Comparison of ENCODE assay signal across 9 cellular contexts in the genomic region with DNA sequence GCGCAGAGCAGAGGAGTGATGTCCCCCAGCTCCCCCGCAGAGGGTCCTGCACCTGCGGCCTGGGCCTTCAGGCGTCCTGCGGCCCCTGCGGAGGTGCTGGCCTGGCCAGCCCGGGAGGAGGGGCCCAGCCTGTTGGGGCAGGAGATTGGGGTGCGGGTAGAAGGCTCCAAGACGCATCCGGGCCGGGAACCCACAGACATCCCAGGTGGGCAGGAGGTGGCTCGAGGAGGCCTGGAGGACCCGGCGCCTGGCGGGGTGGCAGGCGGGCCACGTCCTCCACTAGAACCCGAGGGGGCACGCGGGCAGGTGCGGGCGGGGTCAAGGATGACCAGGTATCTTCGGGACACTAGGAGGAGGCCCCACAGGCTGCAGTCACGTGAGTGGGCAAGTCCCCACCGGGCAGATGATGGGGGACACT. TPM values are rescaled to one million over a fixed set of nuclear protein-coding genes. Genes with fewer than 3 reads are reported as not detected.
DNase-seq lines count a peak whose midpoint lies in the region; ATAC-seq, FAIRE-seq and TF ChIP-seq lines count a peak whose summit lies in the region.
"Had no signal": no experiment of that assay in that cellular context is flagged by ENCODE, and none has a peak within 500 bp of the region (broad histone marks: within the 10 kb centered on the region; RNA-seq: fewer than 3 reads in every experiment).

No MANE protein-coding gene starts in this region.

- POLR2A ChIA-PET in HCT116 (lab: Charles Lee): interaction anchor here (0.7 to 1.7 kb wide), 3 partner anchors 38 to 745 kb away, joined by 4 to 5 read pairs (median 4); partner anchors contain the start of gene METRNL
- POLR2A ChIA-PET in activated B cell treated with CpG ODN at 0.5 μM for 24 hours (lab: Charles Lee): interaction anchor here (0.6 to 2.2 kb wide), 3 partner anchors 18 to 36 kb away, joined by 3 to 19 read pairs (median 5); no protein-coding TSS in a partner anchor

- H3K4me1 Mint-ChIP-seq in activated B cell treated with CpG ODN at 0.5 μM for 24 hours: peaks cover 28% of the 10 kb centered on the region

- no peak overlapping the region for H3K27ac Mint-ChIP-seq in activated B cell treated with CpG ODN at 0.5 μM for 24 hours

- H3K27ac ChIP-seq in HCT116 (ENCODE audit: low read depth, low read length) (peak overlapping the region; percentile 18; the same call in 1 of the 2 replicates), right atrium auricular region (peak overlapping the region in 1 of 2 donors; percentile 53), spleen (peak overlapping the region in 7 of 8 donors; percentile 67 to 89 (median 83))
- H3K27ac ChIP-seq: brain microvascular endothelial cell had no signal

- WGBS in spleen, 5 donors: 45 to 61% (median 55%) methylated on average over 22 to 25 of the region's 25 CpGs

- H3K9me3 Mint-ChIP-seq in activated B cell treated with CpG ODN at 0.5 μM for 24 hours: no peaks in the 10 kb centered on the region

- no peak for TF ChIP-seq POLR2A in HCT116 (IDR thresholded peaks at IDR 0.05; ENCODE audit: borderline replicate concordance, extremely low read depth, insufficient read depth, insufficient read length)
- no peak for TF ChIP-seq POLR2A in spleen (IDR thresholded peaks at IDR 0.05)
- TF ChIP-seq POLR2A in GM12891 (IDR thresholded peaks at IDR 0.05; ENCODE audit: low read depth, low read length): no peak

- H3K4me3 Mint-ChIP-seq in activated B cell treated with CpG ODN at 0.5 μM for 24 hours: peak overlapping the region; percentile 85

- no peak for TF ChIP-seq RAD21 in HCT116 (IDR thresholded peaks at IDR 0.05; ENCODE audit: low read depth)

- H3K27me3 Mint-ChIP-seq in activated B cell treated with CpG ODN at 0.5 μM for 24 hours: peaks cover 9% of the 10 kb centered on the region

- H3K9ac ChIP-seq in HCT116 (ENCODE audit: low read length): peak overlapping the region; percentile 85

- BruUV-seq in HCT116 (replicated peaks; lab: Mats Ljungman, UMichigan): no TSS peak

- TF ChIP-seq CTCF in HCT116 (IDR thresholded peaks at IDR 0.05 in 2 of 3, conservative IDR thresholded peaks at IDR 0.05 in 1 of 3; ENCODE audit: borderline replicate concordance in 1 of 3, insufficient read depth in 1 of 3, low read depth in 2 of 3, low read length in 2 of 3) (no peak), activated B cell treated with CpG ODN at 0.5 μM for 24 hours (IDR thresholded peaks at IDR 0.05) (no peak), right atrium auricular region (IDR thresholded peaks at IDR 0.05) (no peak), spleen (IDR thresholded peaks at IDR 0.05 in 8 of 11, conservative IDR thresholded peaks at IDR 0.05 in 3 of 11) (no peak)

- H3K36me3 Mint-ChIP-seq in activated B cell treated with CpG ODN at 0.5 μM for 24 hours (ENCODE audit: low read depth): no peaks in the 10 kb centered on the region

- no peaks in the 10 kb centered on the region for H4K20me1 ChIP-seq in HCT116 (ENCODE audit: insufficient read depth)

- H3K4me3 ChIP-seq in HCT116 (replicated peaks in 1 of 2; ENCODE audit: low read depth in 1 of 2, low read length in 2 of 2) (peak overlapping the region; percentile 65 to 72; a peak in 2 of 4 replicates), right atrium auricular region (peak overlapping the region; percentile 34 to 55), spleen (peak overlapping the region; percentile 37 to 79 (median 61))

- no peak overlapping the region for H2AFZ ChIP-seq in HCT116 (ENCODE audit: low read depth, low read length, poor library complexity, severe bottlenecking)

- ATAC-seq in HCT116 (no peak), activated B cell treated with CpG ODN at 0.5 μM for 24 hours (ENCODE audit: low read depth) (no peak), GM18870 (IDR thresholded peaks at IDR 0.05; ENCODE audit: unreplicated experiment) (no peak), GM21825 (IDR thresholded peaks at IDR 0.05; ENCODE audit: unreplicated experiment) (no peak), GM21723 (IDR thresholded peaks at IDR 0.05; ENCODE audit: unreplicated experiment) (no peak)

- no peaks in the 10 kb centered on the region for H3K36me3 ChIP-seq in HCT116 (ENCODE audit: control insufficient read depth in 1 of 2, insufficient read depth in 2 of 2, low read length in 2 of 2)
- H3K36me3 ChIP-seq in right atrium auricular region: no peaks in the 10 kb centered on the region
- H3K36me3 ChIP-seq in spleen: peaks cover 0 to 2% (median 0%) of the 10 kb centered on the region in 6 donors
- H3K36me3 ChIP-seq: brain microvascular endothelial cell had no signal

- H3K79me2 ChIP-seq in HCT116 (ENCODE audit: insufficient read depth, low read length): peaks cover 3% of the 10 kb centered on the region; the same call in 1 of the 2 replicates

- H3K4me1 ChIP-seq in HCT116 (ENCODE audit: control insufficient read depth in 1 of 2, insufficient read depth in 2 of 2, low read length in 2 of 2): peaks cover 69 to 99% of the 10 kb centered on the region in 2 experiments
- peaks cover 0 to 58% of the 10 kb centered on the region in 2 donors for H3K4me1 ChIP-seq in right atrium auricular region
- peaks cover 17 to 76% (median 61%) of the 10 kb centered on the region in 6 donors for H3K4me1 ChIP-seq in spleen

- RAD21 ChIA-PET in HCT116 (lab: Charles Lee; ENCODE audit: low non-redundant PET in 1 of 2, low total read pairs in 2 of 2, uncharacterized antibody in 2 of 2, unreplicated experiment in 2 of 2): no interaction called here

- H3K9me3 ChIP-seq in HCT116 (ENCODE audit: control insufficient read depth in 1 of 2, insufficient read depth in 1 of 2, low read depth in 1 of 2, low read length in 2 of 2): no peaks in the 10 kb centered on the region
- no peaks in the 10 kb centered on the region for H3K9me3 ChIP-seq in right atrium auricular region
- H3K9me3 ChIP-seq in spleen: no peaks in the 10 kb centered on the region

- FAIRE-seq in GM12891 (lab: Jason Lieb, UNC): no peak

- no peaks in the 10 kb centered on the region for H3K9me2 ChIP-seq in HCT116 (ENCODE audit: insufficient read depth)

- intact Hi-C loops in HCT116 (cut with micrococcal nuclease): no loop called here
- intact Hi-C loops in activated B cell treated with CpG ODN at 0.5 μM for 24 hours (cut with micrococcal nuclease): no loop called here
- intact Hi-C loops in spleen (cut with DNase I; ENCODE audit: low total_unique reads): no loop called here

- DNase-seq in HCT116 (ENCODE audit: low read depth, low spot score) (no peak), activated B cell treated with CpG ODN at 0.5 μM for 24 hours (no peak), right atrium auricular region (ENCODE audit: low spot score) (no peak), spleen (peak; percentile 83), GM12891 (ENCODE audit: insufficient read length, low spot score) (no peak)
- DNase-seq: brain microvascular endothelial cell had no signal

- CTCF ChIA-PET in HCT116 (lab: Charles Lee): interaction anchor here (0.6 to 1.6 kb wide), 5 partner anchors 12 to 442 kb away, joined by 3 to 5 read pairs (median 3); no protein-coding TSS in a partner anchor
- CTCF ChIA-PET in activated B cell treated with CpG ODN at 0.5 μM for 24 hours (lab: Charles Lee): no interaction called here

- H3K4me2 ChIP-seq in HCT116 (ENCODE audit: low read length): peak overlapping the region; percentile 97

- H3K27me3 ChIP-seq in HCT116 (ENCODE audit: insufficient read depth, low read length): no peaks in the 10 kb centered on the region
- peaks cover 0 to 3% of the 10 kb centered on the region in 2 donors for H3K27me3 ChIP-seq in right atrium auricular region
- peaks cover 0 to 50% (median 6%) of the 10 kb centered on the region in 7 donors for H3K27me3 ChIP-seq in spleen (replicated peaks in 1 of 7)

TF ChIP-seq in HCT116, 20 proteins besides CTCF, POLR2A, EP300 and RAD21:
- TF ChIP-seq ZFX (IDR thresholded peaks at IDR 0.05) (peak; percentile 25; the same call in 1 of the 2 replicates), YY1 (IDR thresholded peaks at IDR 0.05; ENCODE audit: extremely low read depth, insufficient replicate concordance, low read depth, low read length) (no peak)
TF ChIP-seq in HCT116: peak in this region for 1.

TF ChIP-seq in GM12891, 5 proteins besides CTCF, POLR2A, EP300 and RAD21:
- TF ChIP-seq POLR2AphosphoS5 (IDR thresholded peaks at IDR 0.05; ENCODE audit: low read depth, low read length) (no peak), POU2F2 (IDR thresholded peaks at IDR 0.05; ENCODE audit: low read depth, low read length) (no peak), PAX5 (IDR thresholded peaks at IDR 0.05; ENCODE audit: insufficient read depth, low read length, severe bottlenecking) (no peak), SPI1 (IDR thresholded peaks at IDR 0.05; ENCODE audit: low read depth, low read length) (no peak), TAF1 (IDR thresholded peaks at IDR 0.05; ENCODE audit: low read depth, low read length) (no peak)

RNA-seq across cellular contexts. Expression of gene SECTM1, which starts 0.6 kb away (rescaled TPM):
- total RNA-seq in HCT116 (2021; ENCODE audit: unreplicated experiment) (6.8 TPM), activated B cell treated with CpG ODN at 0.5 μM for 24 hours (not detected in 2 replicates), right atrium auricular region (1 to 10 TPM; 3.1 to 7.7 TPM), spleen (100 to 1,000 TPM in 1 of 7 donors, 10 to 100 TPM in 6; 55.6 to 141 (median 66.6) TPM)
- polyA plus RNA-seq in HCT116 (2012): 6.8 and 8.8 TPM in 2 replicates
- polyA plus RNA-seq in spleen: 10 to 100 TPM in 1 of 3 donors, 1 to 10 TPM in 2; 6.0 to 15.2 (median 7.0) TPM
- polyA plus RNA-seq in GM12891 (2012; ENCODE audit: low read depth, missing spikeins): 0.27 TPM

RNA-seq across cellular contexts. Expression of gene CD7, which starts 16.8 kb away (rescaled TPM):
- total RNA-seq in HCT116 (2021; ENCODE audit: unreplicated experiment): 0.61 TPM
- 0.08 and 0.39 TPM in 2 replicates for polyA plus RNA-seq in HCT116 (2012)
- 0.32 and 0.42 TPM in 2 replicates for total RNA-seq in activated B cell treated with CpG ODN at 0.5 μM for 24 hours
- 1 to 10 TPM in 1 of 2 donors, not detected in 1; 1.7 TPM for total RNA-seq in right atrium auricular region
- total RNA-seq in spleen: 10 to 100 TPM; 18.9 to 60.1 (median 39.4) TPM
- polyA plus RNA-seq in spleen: 10 to 100 TPM; 14.8 to 24.5 (median 16.1) TPM
- 0.18 TPM for polyA plus RNA-seq in GM12891 (2012; ENCODE audit: low read depth, missing spikeins)

RNA-seq across cellular contexts. Expression of gene TEX19, which starts 24.8 kb away (rescaled TPM):
- total RNA-seq in HCT116 (2021; ENCODE audit: unreplicated experiment) (2.1 TPM), activated B cell treated with CpG ODN at 0.5 μM for 24 hours (not detected in 2 replicates), right atrium auricular region (not detected), spleen (not detected)
- polyA plus RNA-seq in HCT116 (2012): 2.2 and 2.8 TPM in 2 replicates
- not detected for polyA plus RNA-seq in spleen
- 0.10 TPM for polyA plus RNA-seq in GM12891 (2012; ENCODE audit: low read depth, missing spikeins)

RNA-seq across cellular contexts. Expression of gene UTS2R, which starts 37.4 kb away (rescaled TPM):
- total RNA-seq in HCT116 (2021; ENCODE audit: unreplicated experiment): not detected
- polyA plus RNA-seq in HCT116 (2012): 0.07 TPM in 1 of 2 replicates, not detected in the other
- total RNA-seq in activated B cell treated with CpG ODN at 0.5 μM for 24 hours: not detected in 2 replicates
- total RNA-seq in right atrium auricular region: 10 to 100 TPM in 1 of 2 donors, under 1 TPM in 1; 0.44 to 16.9 TPM
- total RNA-seq in spleen: 1 to 10 TPM in 1 of 7 donors, under 1 TPM in 4, not detected in 2; 0.26 to 3.1 (median 0.60) TPM
- not detected for polyA plus RNA-seq in spleen
- polyA plus RNA-seq in GM12891 (2012; ENCODE audit: low read depth, missing spikeins): 0.50 TPM

Comparison
In these comparisons a context has a peak if more than half of its experiments do, and no peak if none do; other contexts are left out.
1. RNA of gene CD7, which starts 16.8 kb away (total RNA-seq): 18.9 to 60.1 TPM in spleen; 1.7 TPM in right atrium auricular region, 0.61 TPM in HCT116 (single experiment) and 0.32 to 0.42 TPM in activated B cell treated with CpG ODN at 0.5 μM for 24 hours; every median in the first group is over 4 times any median in the second.
2. Peak in every context shown above with its lines, with median percentiles within 50 percentile points of each other: H3K4me3 ChIP-seq.